13 cellular contexts compared by ENCODE assay signal in genomic region chr20:32822189-32822588, GRCh38. TPM values are rescaled to one million over a fixed set of nuclear protein-coding genes. Genes with fewer than 3 reads are reported as not detected.
A peak's percentile ranks its signal among the peaks of the same experiment; 100 is the strongest.
DNase-seq lines count a peak whose midpoint lies in the region; ATAC-seq and TF ChIP-seq lines count a peak whose summit lies in the region.
"Had no signal": no experiment of that assay in that cellular context is flagged by ENCODE, and none has a peak within 500 bp of the region (broad histone marks: within the 10 kb centered on the region; RNA-seq: fewer than 3 reads in every experiment).

No MANE protein-coding gene starts in this region.

- H3K79me2 ChIP-seq in GM23248 (ENCODE audit: insufficient read depth), result peaks cover 70% of the 10 kb centered on the region

- peak overlapping the region; percentile 77 for H3K9ac ChIP-seq in GM23248

- H4K20me1 ChIP-seq in GM23248 (ENCODE audit: insufficient read depth), result peaks cover 18% of the 10 kb centered on the region

- 52 to 58% methylated on average over 5 of the region's 5 CpGs for WGBS in GM23248 (ENCODE audit: low coverage in 1 of 2, low lambda C conversion rate in 2 of 2, missing lambda C conversion rate in 2 of 2), 2 experiments
- WGBS in mesodermal cell (ENCODE audit: insufficient coverage in 2 of 2), 2 experiments, result 96 to 100% methylated on average over 3 to 5 of the region's 5 CpGs

- H3K4me1 ChIP-seq in A673 (ENCODE audit: insufficient read depth, low read length, poor library complexity, severe bottlenecking) (peaks cover 28% of the 10 kb centered on the region), GM23248 (ENCODE audit: insufficient read depth) (peaks cover 41% of the 10 kb centered on the region), mesodermal cell (ENCODE audit: control insufficient read depth, insufficient read depth, low read length, poor library complexity, severe bottlenecking) (peaks cover 31% of the 10 kb centered on the region), Caco-2 (peaks cover 33% of the 10 kb centered on the region)

- no TSS peak for BruUV-seq in A673 (replicated peaks; lab: Mats Ljungman, UMichigan)
- no TSS peak for BruUV-seq in Caco-2 (replicated peaks; lab: Mats Ljungman, UMichigan)

- peak overlapping the region; percentile 97 for H3K4me2 ChIP-seq in GM23248 (ENCODE audit: unreplicated experiment)

- H2AFZ ChIP-seq in GM23248, result no peak overlapping the region

- no peak overlapping the region for H3K27ac Mint-ChIP-seq in activated naive CD8-positive, alpha-beta T cell treated with anti-CD3 and anti-CD28 coated beads, Interleukin-2, amount 10 ng/mL, durations not matched to agents 7 days and 5 days
- H3K27ac Mint-ChIP-seq in Caco-2 (ENCODE audit: unreplicated experiment), result no peak overlapping the region

- POLR2A ChIA-PET in A673 (lab: Charles Lee; ENCODE audit: low non-redundant PET), result no interaction called here
- POLR2A ChIA-PET in activated naive CD8-positive, alpha-beta T cell treated with anti-CD3 and anti-CD28 coated beads, Interleukin-2, amount 10 ng/mL, durations not matched to agents 7 days and 5 days (lab: Charles Lee), result interaction anchor here (1.8 kb wide), 1 partner anchor 11 kb away, joined by 10 read pairs; no protein-coding TSS in a partner anchor
- POLR2A ChIA-PET in Caco-2 (lab: Charles Lee), result no interaction called here

- CTCF ChIA-PET in A673 (lab: Charles Lee) (no interaction called here), Caco-2 (lab: Charles Lee) (interaction anchor here (1.3 kb wide), 1 partner anchor 44 kb away, joined by 4 read pairs; no protein-coding TSS in a partner anchor)

- no peaks in the 10 kb centered on the region for H3K9me3 ChIP-seq in A673 (ENCODE audit: low read depth, low read length, poor library complexity, severe bottlenecking)
- H3K9me3 ChIP-seq in GM23248 (ENCODE audit: low read depth), result no peaks in the 10 kb centered on the region
- H3K9me3 ChIP-seq in mesodermal cell (ENCODE audit: control insufficient read depth, low read length), result no peaks in the 10 kb centered on the region
- no peaks in the 10 kb centered on the region for H3K9me3 ChIP-seq in Caco-2

- no peaks in the 10 kb centered on the region for H3K27me3 Mint-ChIP-seq in activated naive CD8-positive, alpha-beta T cell treated with anti-CD3 and anti-CD28 coated beads, Interleukin-2, amount 10 ng/mL, durations not matched to agents 7 days and 5 days
- H3K27me3 Mint-ChIP-seq in Caco-2 (ENCODE audit: insufficient read depth, unreplicated experiment), result no peaks in the 10 kb centered on the region

- H3K27ac ChIP-seq in A673 (ENCODE audit: low read depth, low read length, poor library complexity, severe bottlenecking) (peak overlapping the region; percentile 95), GM23248 (peak overlapping the region; percentile 93), mesodermal cell (ENCODE audit: low read depth, low read length, severe bottlenecking) (peak overlapping the region; percentile 5)

- H3K4me3 ChIP-seq in A673 (ENCODE audit: low read depth, low read length, poor library complexity, severe bottlenecking) (no peak overlapping the region), GM23248 (peak overlapping the region; percentile 92; the same call in 1 of the 2 replicates), mesodermal cell (ENCODE audit: extremely low read depth, insufficient read depth, low read length, poor library complexity, severe bottlenecking) (peak overlapping the region; percentile 2), Caco-2 (ENCODE audit: low read depth, low read length) (no peak overlapping the region)
- H3K4me3 ChIP-seq: lung had no signal

- peak overlapping the region; percentile 96 for H3K4me3 Mint-ChIP-seq in activated naive CD8-positive, alpha-beta T cell treated with anti-CD3 and anti-CD28 coated beads, Interleukin-2, amount 10 ng/mL, durations not matched to agents 7 days and 5 days
- no peak overlapping the region for H3K4me3 Mint-ChIP-seq in Caco-2 (ENCODE audit: unreplicated experiment)

- peaks cover 40% of the 10 kb centered on the region for H3F3A ChIP-seq in GM23248 (ENCODE audit: insufficient read depth)

- no peaks in the 10 kb centered on the region for H3K9me2 ChIP-seq in GM23248 (ENCODE audit: insufficient read depth)

- H3K36me3 Mint-ChIP-seq in activated naive CD8-positive, alpha-beta T cell treated with anti-CD3 and anti-CD28 coated beads, Interleukin-2, amount 10 ng/mL, durations not matched to agents 7 days and 5 days, result peaks cover 23% of the 10 kb centered on the region
- H3K36me3 Mint-ChIP-seq in Caco-2 (ENCODE audit: insufficient read depth, unreplicated experiment), result peaks cover 52% of the 10 kb centered on the region

- no peaks in the 10 kb centered on the region for H3K9me3 Mint-ChIP-seq in activated naive CD8-positive, alpha-beta T cell treated with anti-CD3 and anti-CD28 coated beads, Interleukin-2, amount 10 ng/mL, durations not matched to agents 7 days and 5 days
- H3K9me3 Mint-ChIP-seq in Caco-2 (ENCODE audit: unreplicated experiment), result no peaks in the 10 kb centered on the region

- DNase-seq in A673 (ENCODE audit: low spot score), result no peak
- DNase-seq in GM23248, result peak; percentile 23
- no peak for DNase-seq in activated naive CD8-positive, alpha-beta T cell treated with anti-CD3 and anti-CD28 coated beads, Interleukin-2, amount 10 ng/mL, durations not matched to agents 7 days and 5 days
- no peak for DNase-seq in Caco-2
- no peak for DNase-seq in DMS 273 treated with DMSO at 0.1 percent for 48 hours (lab: John Stamatoyannopoulos, UW)
- DNase-seq: cortex of kidney, NCI-H1105, NCI-H774, SW 1271 had no signal

- TF ChIP-seq CTCF in A673 (conservative IDR thresholded peaks at IDR 0.05; ENCODE audit: low read depth, low read length), result no peak
- TF ChIP-seq CTCF in Caco-2 (IDR thresholded peaks at IDR 0.05; ENCODE audit: insufficient read depth in 1 of 2, low read depth in 1 of 2, low read length in 1 of 2, severe bottlenecking in 1 of 2, unreplicated experiment in 1 of 2), result no peak

- H3K27me3 ChIP-seq in A673 (replicated peaks; ENCODE audit: insufficient read depth, low read depth, low read length, poor library complexity) (no peaks in the 10 kb centered on the region), GM23248 (replicated peaks; ENCODE audit: insufficient read depth) (no peaks in the 10 kb centered on the region), Caco-2 (replicated peaks; ENCODE audit: control insufficient read depth, insufficient read depth, low read length) (no peaks in the 10 kb centered on the region)

- intact Hi-C loops in A673 (cut with micrococcal nuclease; ENCODE audit: unreplicated experiment), result loop anchor here (5.0 kb wide), 1 partner anchor 35 kb away; the partner anchor contains the start of gene EFCAB8
- intact Hi-C loops in Caco-2 (cut with micrococcal nuclease; ENCODE audit: unreplicated experiment), result no loop called here

- peaks cover 16% of the 10 kb centered on the region for H3K36me3 ChIP-seq in A673 (ENCODE audit: insufficient read depth, low read length, poor library complexity, severe bottlenecking)
- peaks cover 7% of the 10 kb centered on the region; the same call in 1 of the 2 replicates for H3K36me3 ChIP-seq in GM23248 (ENCODE audit: low read depth)
- peaks cover 37% of the 10 kb centered on the region for H3K36me3 ChIP-seq in mesodermal cell (ENCODE audit: control insufficient read depth, insufficient read depth, low read length)
- H3K36me3 ChIP-seq in Caco-2 (ENCODE audit: control insufficient read depth, insufficient read depth, low read length), result 0 out of 2 replicates have a peak, but pooled peaks cover 3% of the 10 kb centered on the region

- H3K4me1 Mint-ChIP-seq in activated naive CD8-positive, alpha-beta T cell treated with anti-CD3 and anti-CD28 coated beads, Interleukin-2, amount 10 ng/mL, durations not matched to agents 7 days and 5 days, result peaks cover 42% of the 10 kb centered on the region
- peaks cover 34% of the 10 kb centered on the region for H3K4me1 Mint-ChIP-seq in Caco-2 (ENCODE audit: low read depth, unreplicated experiment)

- in situ Hi-C loops in GM23248 (cut with MboI), result no loop called here

- ATAC-seq in activated naive CD8-positive, alpha-beta T cell treated with anti-CD3 and anti-CD28 coated beads, Interleukin-2, amount 10 ng/mL, durations not matched to agents 7 days and 5 days (ENCODE audit: low read depth), result no peak
- ATAC-seq in GM19351 (IDR thresholded peaks at IDR 0.05; ENCODE audit: unreplicated experiment) (no peak), HG02610 (IDR thresholded peaks at IDR 0.05; ENCODE audit: unreplicated experiment) (no peak)

RNA-seq across cellular contexts. Expression of gene MAPRE1, which starts 2.4 kb away (rescaled TPM):
- total RNA-seq in A673 (2021) (183 and 201 TPM in 2 replicates), Caco-2 (2022) (321 and 336 TPM in 2 replicates)
- 91.3 and 94.8 TPM in 2 replicates for total RNA-seq in GM23248 (2014; rRNA removed; shearing (Covaris generic))
- 77.4 and 82.8 TPM in 2 replicates for polyA plus RNA-seq in GM23248 (2016; fragmentation: Nextera tagmentation; extraction: Ambion mirVana)
- total RNA-seq in activated naive CD8-positive, alpha-beta T cell treated with anti-CD3 and anti-CD28 coated beads, Interleukin-2, amount 10 ng/mL, durations not matched to agents 7 days and 5 days, result 100 to 1,000 TPM; 108 to 109 TPM
- polyA plus RNA-seq in mesodermal cell (2013, experiment 1 of 2), result 113 TPM
- 115 TPM for polyA plus RNA-seq in mesodermal cell (2013, experiment 2 of 2)

RNA-seq across cellular contexts. Expression of gene EFCAB8, which starts 36.5 kb away (rescaled TPM):
- 0.13 TPM in 1 of 2 replicates, not detected in the other for total RNA-seq in A673 (2021)
- 0.13 TPM in 1 of 2 replicates, not detected in the other for total RNA-seq in GM23248 (2014; rRNA removed; shearing (Covaris generic))
- not detected in 2 replicates for polyA plus RNA-seq in GM23248 (2016; fragmentation: Nextera tagmentation; extraction: Ambion mirVana)
- total RNA-seq in activated naive CD8-positive, alpha-beta T cell treated with anti-CD3 and anti-CD28 coated beads, Interleukin-2, amount 10 ng/mL, durations not matched to agents 7 days and 5 days, result under 1 TPM; 0.47 to 0.77 TPM
- not detected for polyA plus RNA-seq in mesodermal cell (2013, experiment 1 of 2)
- not detected for polyA plus RNA-seq in mesodermal cell (2013, experiment 2 of 2)
- 1.8 and 2.0 TPM in 2 replicates for total RNA-seq in Caco-2 (2022)

Comparison
In these comparisons a context has a peak if more than half of its experiments do, and no peak if none do; other contexts are left out.
1. H3K27ac ChIP-seq: peak in every context shown above with its lines; median percentile 95 in A673; 93 in GM23248; 5 in mesodermal cell.
2. H3K4me3 ChIP-seq: peak in GM23248 (single experiment) and mesodermal cell (single experiment); none in A673 (single experiment) and Caco-2 (single experiment).